ENCODE assay signal across 1 cellular context in genomic region chr19:17283504-17283996, GRCh38.
TF ChIP-seq lines count a peak whose summit lies in the region.

No MANE protein-coding gene starts in this region.

TF ChIP-seq in GM12891, 5 proteins besides CTCF, POLR2A, EP300 and RAD21:
- TF ChIP-seq POLR2AphosphoS5 (IDR thresholded peaks at IDR 0.05; ENCODE audit: low read depth, low read length) (no peak), PAX5 (IDR thresholded peaks at IDR 0.05; ENCODE audit: insufficient read depth, low read length, severe bottlenecking) (no peak), POU2F2 (IDR thresholded peaks at IDR 0.05; ENCODE audit: low read depth, low read length) (no peak), TAF1 (IDR thresholded peaks at IDR 0.05; ENCODE audit: low read depth, low read length) (no peak), SPI1 (IDR thresholded peaks at IDR 0.05; ENCODE audit: low read depth, low read length) (no peak)
